33 cellular contexts compared by ENCODE assay signal in genomic region chr20:12051206-12052163, GRCh38.
DNase-seq lines count a peak whose midpoint lies in the region; ATAC-seq and TF ChIP-seq lines count a peak whose summit lies in the region.
"Had no signal": no experiment of that assay in that cellular context is flagged by ENCODE, and none has a peak within 500 bp of the region (broad histone marks: within the 10 kb centered on the region; RNA-seq: fewer than 3 reads in every experiment).

No MANE protein-coding gene starts in this region.

- no peaks in the 10 kb centered on the region for H3K9me3 ChIP-seq in cardiac muscle cell (ENCODE audit: low read depth)
- no peaks in the 10 kb centered on the region for H3K9me3 ChIP-seq in adrenal gland (replicated peaks in 1 of 3)
- H3K9me3 ChIP-seq: MG63, right atrium auricular region, SJCRH30, spleen, tibial artery had no signal

- DNase-seq in cardiac muscle cell (ENCODE audit: low read depth in 1 of 2, low spot score in 1 of 2) (peak; percentile 25 to 56), Right ventricle myocardium superior (no peak), inferior parietal cortex (ENCODE audit: extremely low spot score) (peak; percentile 47), superior temporal gyrus (ENCODE audit: extremely low spot score) (peak; percentile 53), adrenal gland (no peak)
- no peak for DNase-seq in activated CD8-positive, alpha-beta memory T cell treated with anti-CD3 and anti-CD28 coated beads, Interleukin-2, amount 50 U/mL, for 4 hours
- DNase-seq: activated B cell treated with CpG ODN at 0.5 μM for 24 hours; activated CD4-positive, alpha-beta T cell treated with anti-CD3 and anti-CD28 coated beads, Interleukin-2, amount 50 U/mL, for 1 hour; activated gamma-delta T cell treated with Interleukin-2 at 50 U/mL for 16 hours; activated naive CD8-positive, alpha-beta T cell treated with anti-CD3 and anti-CD28 coated beads, Interleukin-2, amount 10 ng/mL, durations not matched to agents 7 days and 5 days; activated T-cell treated with anti-CD3 and anti-CD28 coated beads, Interleukin-2, amount 50 U/mL, for 4 hours; CD4-positive, alpha-beta memory T cell; dermis blood vessel endothelial cell; glutamatergic neuron; GOT3; KG1; left ventricle myocardium superior; mesendoderm; MG63; NCI-H1417; NCI-H2029 treated with DMSO at 0.1 percent for 48 hours; NCI-H226; NCI-H526 treated with DMSO at 0.1 percent for 48 hours; posterior cingulate gyrus; SJCRH30; spleen; stimulated activated CD4-positive, alpha-beta T cell treated with anti-CD3 and anti-CD28 coated beads, Interleukin-2, amount 100 ng/mL, for 24 hours; T-helper 1 cell; tibial artery had no signal

- TF ChIP-seq POLR2A in adrenal gland (IDR thresholded peaks at IDR 0.05), result no peak

- ATAC-seq in Right ventricle myocardium superior (ENCODE audit: poor library complexity) (no peak), HG03457 (IDR thresholded peaks at IDR 0.05; ENCODE audit: unreplicated experiment) (no peak)
- ATAC-seq: activated T-cell treated with anti-CD3 and anti-CD28 coated beads, Interleukin-2, amount 50 U/mL, for 4 hours; left ventricle myocardium superior had no signal

- peaks cover 9% of the 10 kb centered on the region for H3K4me1 ChIP-seq in cardiac muscle cell (ENCODE audit: low read depth)
- H3K4me1 ChIP-seq in adrenal gland (replicated peaks in 1 of 2), result peaks cover 0 to 3% of the 10 kb centered on the region in 2 donors
- H3K4me1 ChIP-seq: neural progenitor cell, right atrium auricular region, tibial artery had no signal

- H3K36me3 ChIP-seq in cardiac muscle cell, result no peaks in the 10 kb centered on the region
- H3K36me3 ChIP-seq in adrenal gland (replicated peaks in 1 of 2), result no peaks in the 10 kb centered on the region
- H3K36me3 ChIP-seq: MG63, neural progenitor cell, right atrium auricular region, SJCRH30, spleen, tibial artery had no signal

- TF ChIP-seq CTCF in cardiac muscle cell (IDR thresholded peaks at IDR 0.05; ENCODE audit: low read depth, low read length) (no peak), adrenal gland (IDR thresholded peaks at IDR 0.05) (no peak)

- H3K27me3 ChIP-seq in cardiac muscle cell (no peaks in the 10 kb centered on the region), adrenal gland (no peaks in the 10 kb centered on the region)
- H3K27me3 ChIP-seq: MG63, neural progenitor cell, right atrium auricular region, SJCRH30, spleen, tibial artery had no signal

- WGBS in adrenal gland, 4 donors, result 74 to 80% (median 76%) methylated on average over 7 to 9 of the region's 9 CpGs

- H3K27ac ChIP-seq in cardiac muscle cell (no peak overlapping the region), cingulate gyrus (ENCODE audit: low read depth, low read length) (peak overlapping the region; percentile 43), adrenal gland (no peak overlapping the region)
- H3K27ac ChIP-seq: neural progenitor cell, right atrium auricular region, SJCRH30, spleen, tibial artery had no signal

- intact Hi-C loops in Right ventricle myocardium superior (cut with DNase I), result no loop called here
- intact Hi-C loops in adrenal gland (cut with DNase I), result no loop called here

- H3K4me3 ChIP-seq in cardiac muscle cell, result no peak overlapping the region
- no peak overlapping the region for H3K4me3 ChIP-seq in adrenal gland
- H3K4me3 ChIP-seq: MG63, neural progenitor cell, right atrium auricular region, SJCRH30, spleen, tibial artery had no signal

Comparison
In these comparisons a context has a peak if more than half of its experiments do, and no peak if none do; other contexts are left out.
1. DNase-seq: peak in cardiac muscle cell (2 of 2), inferior parietal cortex (single experiment) and superior temporal gyrus (single experiment); none in Right ventricle myocardium superior (single experiment), adrenal gland (0 of 7) and activated CD8-positive, alpha-beta memory T cell treated with anti-CD3 and anti-CD28 coated beads, Interleukin-2, amount 50 U/mL, for 4 hours (single experiment).